Comparison of ENCODE assay signal across 8 cellular contexts in genomic region chr13:46134961-46135522, GRCh38. TPM values are rescaled to one million over a fixed set of nuclear protein-coding genes. Genes with fewer than 3 reads are reported as not detected.
DNase-seq lines count a peak whose midpoint lies in the region; ATAC-seq, FAIRE-seq and TF ChIP-seq lines count a peak whose summit lies in the region.

No MANE protein-coding gene starts in this region.

- ATAC-seq in CD8-positive, alpha-beta T cell, result no peak
- ATAC-seq in activated B cell treated with CpG ODN at 0.5 μM for 24 hours (ENCODE audit: low read depth), result no peak

- no peaks in the 10 kb centered on the region for H3K27me3 Mint-ChIP-seq in CD8-positive, alpha-beta T cell (ENCODE audit: low read depth)
- no peaks in the 10 kb centered on the region for H3K27me3 Mint-ChIP-seq in activated B cell treated with CpG ODN at 0.5 μM for 24 hours

- H3K36me3 Mint-ChIP-seq in CD8-positive, alpha-beta T cell, result peaks cover 92% of the 10 kb centered on the region
- H3K36me3 Mint-ChIP-seq in activated B cell treated with CpG ODN at 0.5 μM for 24 hours (ENCODE audit: low read depth), result peaks cover 91% of the 10 kb centered on the region

- H3K4me3 ChIP-seq in CD8-positive, alpha-beta T cell (ENCODE audit: low read depth, low read length), result no peak overlapping the region
- H3K4me3 ChIP-seq in kidney epithelial cell (ENCODE audit: low read depth, low read length) (no peak overlapping the region), coronary artery (no peak overlapping the region)

- no peaks in the 10 kb centered on the region for H3K27me3 ChIP-seq in CD8-positive, alpha-beta T cell (ENCODE audit: insufficient read depth, low read length)
- H3K27me3 ChIP-seq in kidney epithelial cell (ENCODE audit: control insufficient read depth, insufficient read depth, low read length), result no peaks in the 10 kb centered on the region

- no peak for TF ChIP-seq CTCF in CD8-positive, alpha-beta T cell (IDR thresholded peaks at IDR 0.05)
- TF ChIP-seq CTCF in activated B cell treated with CpG ODN at 0.5 μM for 24 hours (IDR thresholded peaks at IDR 0.05) (no peak), kidney epithelial cell (IDR thresholded peaks at IDR 0.05; ENCODE audit: insufficient read depth, low read length, poor library complexity, severe bottlenecking) (no peak), coronary artery (IDR thresholded peaks at IDR 0.05) (no peak)

- H3K4me1 Mint-ChIP-seq in CD8-positive, alpha-beta T cell (ENCODE audit: low read depth), result peaks cover 30% of the 10 kb centered on the region
- peaks cover 2% of the 10 kb centered on the region for H3K4me1 Mint-ChIP-seq in activated B cell treated with CpG ODN at 0.5 μM for 24 hours

- H3K27ac ChIP-seq in CD8-positive, alpha-beta T cell (ENCODE audit: low read depth, low read length), result no peak overlapping the region
- no peak overlapping the region for H3K27ac ChIP-seq in coronary artery

- H3K4me1 ChIP-seq in CD8-positive, alpha-beta T cell (ENCODE audit: insufficient read depth, low read length), result no peaks in the 10 kb centered on the region

- DNase-seq in CD8-positive, alpha-beta T cell, result no peak
- peak; percentile 7 for DNase-seq in HTR-8/SVneo (ENCODE audit: insufficient read length, low spot score)
- DNase-seq in activated B cell treated with CpG ODN at 0.5 μM for 24 hours, result no peak
- peak; percentile 48 for DNase-seq in kidney epithelial cell (ENCODE audit: low read depth)
- DNase-seq in coronary artery (ENCODE audit: low spot score), result no peak
- DNase-seq in posterior cingulate gyrus, result no peak
- DNase-seq in NCI-H226, result no peak
- DNase-seq in AG20443 (ENCODE audit: low spot score), result no peak

- CTCF ChIA-PET in CD8-positive, alpha-beta T cell (lab: Charles Lee), result interaction anchor here (0.7 to 1.7 kb wide), 5 partner anchors 9 to 186 kb away, joined by 3 to 7 read pairs (median 4); no protein-coding TSS in a partner anchor
- CTCF ChIA-PET in activated B cell treated with CpG ODN at 0.5 μM for 24 hours (lab: Charles Lee), result no interaction called here

- H3K4me3 Mint-ChIP-seq in CD8-positive, alpha-beta T cell, result no peak overlapping the region
- no peak overlapping the region for H3K4me3 Mint-ChIP-seq in activated B cell treated with CpG ODN at 0.5 μM for 24 hours

- H3K27ac Mint-ChIP-seq in CD8-positive, alpha-beta T cell, result peak overlapping the region; percentile 84
- peak overlapping the region; percentile 27 for H3K27ac Mint-ChIP-seq in activated B cell treated with CpG ODN at 0.5 μM for 24 hours

- intact Hi-C loops in CD8-positive, alpha-beta T cell (cut with DNase I, micrococcal nuclease), result loop anchor here (2.0 to 5.0 kb wide), 3 partner anchors 14 to 1013 kb away; partner anchors contain the start of gene GTF2F2 (in 1 of the 2)
- intact Hi-C loops in activated B cell treated with CpG ODN at 0.5 μM for 24 hours (cut with micrococcal nuclease) (no loop called here), posterior cingulate gyrus (cut with DNase I) (no loop called here)

- no peak for FAIRE-seq in HTR-8/SVneo (lab: Jason Lieb, UNC)

- POLR2A ChIA-PET in CD8-positive, alpha-beta T cell (lab: Charles Lee), result interaction anchor here (0.7 kb wide), 2 partner anchors 9 to 10 kb away, joined by 3 read pairs; no protein-coding TSS in a partner anchor
- POLR2A ChIA-PET in activated B cell treated with CpG ODN at 0.5 μM for 24 hours (lab: Charles Lee), result interaction anchor here (1.5 kb wide), 1 partner anchor 8 kb away, joined by 6 read pairs; no protein-coding TSS in a partner anchor

- no peaks in the 10 kb centered on the region for H3K9me3 Mint-ChIP-seq in CD8-positive, alpha-beta T cell
- H3K9me3 Mint-ChIP-seq in activated B cell treated with CpG ODN at 0.5 μM for 24 hours, result no peaks in the 10 kb centered on the region

- peaks cover 84% of the 10 kb centered on the region for H3K36me3 ChIP-seq in CD8-positive, alpha-beta T cell (ENCODE audit: insufficient read depth, low read length)
- H3K36me3 ChIP-seq in kidney epithelial cell (ENCODE audit: control insufficient read depth, insufficient read depth, low read length), result no peaks in the 10 kb centered on the region

- H3K9me3 ChIP-seq in CD8-positive, alpha-beta T cell (ENCODE audit: low read length), result no peaks in the 10 kb centered on the region

RNA-seq across cellular contexts. Expression of gene CPB2, which starts 30.2 kb away (rescaled TPM):
- not detected for total RNA-seq in CD8-positive, alpha-beta T cell
- total RNA-seq in activated B cell treated with CpG ODN at 0.5 μM for 24 hours (not detected in 2 replicates), kidney epithelial cell (not detected in 2 replicates)

RNA-seq across cellular contexts. Expression of gene LCP1, which starts 46.9 kb away (rescaled TPM):
- total RNA-seq in CD8-positive, alpha-beta T cell, result 100 to 1,000 TPM; 241 to 252 TPM
- 948 and 977 TPM in 2 replicates for total RNA-seq in activated B cell treated with CpG ODN at 0.5 μM for 24 hours
- 83.1 and 87.6 TPM in 2 replicates for total RNA-seq in kidney epithelial cell

Comparison
In these comparisons a context has a peak if more than half of its experiments do, and no peak if none do; other contexts are left out.
1. DNase-seq: peak in HTR-8/SVneo (single experiment) and kidney epithelial cell (single experiment); none in CD8-positive, alpha-beta T cell (0 of 7), activated B cell treated with CpG ODN at 0.5 μM for 24 hours (single experiment), coronary artery (single experiment), posterior cingulate gyrus (0 of 10), NCI-H226 (single experiment) and AG20443 (single experiment).
2. intact Hi-C loops: an anchor here in CD8-positive, alpha-beta T cell (2.0 to 5.0 kb wide); none called in activated B cell treated with CpG ODN at 0.5 μM for 24 hours and posterior cingulate gyrus.